ENCODE assay signal across 13 cellular contexts in genomic region chr6:157143885-157144795, GRCh38.
DNase-seq lines count a peak whose midpoint lies in the region; ATAC-seq and TF ChIP-seq lines count a peak whose summit lies in the region.
"Had no signal": no experiment of that assay in that cellular context is flagged by ENCODE, and none has a peak within 500 bp of the region (broad histone marks: within the 10 kb centered on the region; RNA-seq: fewer than 3 reads in every experiment).

No MANE protein-coding gene starts in this region.

- no peak for DNase-seq in activated CD8-positive, alpha-beta memory T cell treated with anti-CD3 and anti-CD28 coated beads, Interleukin-2, amount 10 ng/mL, durations not matched to agents 7 days and 5 days
- no peak for DNase-seq in activated CD8-positive, alpha-beta memory T cell treated with anti-CD3 and anti-CD28 coated beads, Interleukin-2, amount 50 U/mL, for 4 hours
- no peak for DNase-seq in endodermal cell
- peak; percentile 57 for DNase-seq in mesendoderm
- no peak for DNase-seq in upper lobe of left lung
- no peak for DNase-seq in activated naive CD4-positive, alpha-beta T cell treated with anti-CD3 and anti-CD28 coated beads, Interleukin-2, amount 50 U/mL, for 16 hours
- no peak for DNase-seq in activated T-cell treated with anti-CD3 and anti-CD28 coated beads, Interleukin-2, amount 50 U/mL, for 48 hours
- DNase-seq: activated CD4-positive, alpha-beta T cell treated with anti-CD3 and anti-CD28 coated beads for 4 hours; NCI-H1092; NCI-H774 had no signal

- no peak overlapping the region for H3K23ac ChIP-seq in mesendoderm (ENCODE audit: low read length)

- peak; percentile 3 for ATAC-seq in activated CD8-positive, alpha-beta memory T cell treated with anti-CD3 and anti-CD28 coated beads, Interleukin-2, amount 10 ng/mL, durations not matched to agents 7 days and 5 days
- ATAC-seq in upper lobe of left lung (ENCODE audit: low FRiP score in 2 of 2) (no peak), HG03175 (IDR thresholded peaks at IDR 0.05; ENCODE audit: unreplicated experiment) (no peak)

- H3K79me2 ChIP-seq in mesendoderm (ENCODE audit: control insufficient read depth, insufficient read depth, low read length): no peaks in the 10 kb centered on the region

- TF ChIP-seq CTCF in endodermal cell (conservative IDR thresholded peaks at IDR 0.05) (no peak), upper lobe of left lung (IDR thresholded peaks at IDR 0.05) (no peak)

- no peak for TF ChIP-seq EP300 in upper lobe of left lung (IDR thresholded peaks at IDR 0.05)

- no peak overlapping the region for H2BK120ac ChIP-seq in mesendoderm (ENCODE audit: low read depth, low read length)

- H4K8ac ChIP-seq in mesendoderm (ENCODE audit: low read depth, low read length): no peak overlapping the region

- H3K36me3 Mint-ChIP-seq in activated CD8-positive, alpha-beta memory T cell treated with anti-CD3 and anti-CD28 coated beads, Interleukin-2, amount 10 ng/mL, durations not matched to agents 7 days and 5 days: peaks cover 10% of the 10 kb centered on the region
- H3K36me3 Mint-ChIP-seq in endodermal cell (ENCODE audit: low read depth): peaks cover 46% of the 10 kb centered on the region

- H2BK15ac ChIP-seq in mesendoderm (replicated peaks; ENCODE audit: low read depth): no peak overlapping the region

- no peak overlapping the region for H2BK5ac ChIP-seq in mesendoderm (ENCODE audit: low read length)

- no peak overlapping the region for H2AK5ac ChIP-seq in mesendoderm (ENCODE audit: low read length)

- H3K27ac ChIP-seq in endodermal cell (ENCODE audit: low read depth, low read length): no peak overlapping the region
- no peak overlapping the region for H3K27ac ChIP-seq in mesendoderm (ENCODE audit: low read depth, low read length)
- peak overlapping the region; percentile 4 to 19 (median 8) for H3K27ac ChIP-seq in upper lobe of left lung
- H3K27ac ChIP-seq: neutrophil had no signal

- no peak for TF ChIP-seq POLR2A in upper lobe of left lung (IDR thresholded peaks at IDR 0.05)

- no peak overlapping the region for H3K56ac ChIP-seq in mesendoderm (ENCODE audit: low read length)

- 88 to 92% methylated on average over 8 to 17 of the region's 17 CpGs for WGBS in endodermal cell (ENCODE audit: insufficient coverage in 1 of 2, insufficient read length in 1 of 2), 2 experiments
- no CpG with 5 or more reads among the region's 17 CpGs for WGBS in mesendoderm (ENCODE audit: extremely low coverage, insufficient coverage, low lambda C conversion rate)
- WGBS in upper lobe of left lung, 2 donors: 63 to 71% methylated on average over 17 of the region's 17 CpGs

- H3K4me1 Mint-ChIP-seq in activated CD8-positive, alpha-beta memory T cell treated with anti-CD3 and anti-CD28 coated beads, Interleukin-2, amount 10 ng/mL, durations not matched to agents 7 days and 5 days: peaks cover 26% of the 10 kb centered on the region
- H3K4me1 Mint-ChIP-seq in endodermal cell: peaks cover 28% of the 10 kb centered on the region

- H3K9ac ChIP-seq in endodermal cell (ENCODE audit: extremely low read depth, low read length, poor library complexity, severe bottlenecking) (no peak overlapping the region), mesendoderm (ENCODE audit: low read length) (no peak overlapping the region)

- H3K79me1 ChIP-seq in mesendoderm (ENCODE audit: low read length): peaks cover 3% of the 10 kb centered on the region

- no peaks in the 10 kb centered on the region for H3K27me3 ChIP-seq in endodermal cell (ENCODE audit: control insufficient read depth, insufficient read depth, low read length, poor library complexity, severe bottlenecking)
- H3K27me3 ChIP-seq in mesendoderm (ENCODE audit: insufficient read depth, low read length, poor library complexity): no peaks in the 10 kb centered on the region
- H3K27me3 ChIP-seq in upper lobe of left lung: no peaks in the 10 kb centered on the region
- H3K27me3 ChIP-seq: neutrophil had no signal

- H3K4me2 ChIP-seq in mesendoderm (ENCODE audit: low read length): no peak overlapping the region

- no peak overlapping the region for H3K4ac ChIP-seq in mesendoderm (ENCODE audit: low read depth, low read length)

- H3K9me3 Mint-ChIP-seq in activated CD8-positive, alpha-beta memory T cell treated with anti-CD3 and anti-CD28 coated beads, Interleukin-2, amount 10 ng/mL, durations not matched to agents 7 days and 5 days (ENCODE audit: low read depth): no peaks in the 10 kb centered on the region
- peaks cover 10% of the 10 kb centered on the region for H3K9me3 Mint-ChIP-seq in endodermal cell
- H3K9me3 Mint-ChIP-seq: stimulated activated naive CD8-positive, alpha-beta T cell treated with anti-CD3 and anti-CD28 coated beads, Interleukin-15, amount 100 ng/mL, for 72 hours had no signal

- H3K36me3 ChIP-seq in endodermal cell (ENCODE audit: control insufficient read depth, insufficient read depth, low read length) (peaks cover 37% of the 10 kb centered on the region), mesendoderm (ENCODE audit: control insufficient read depth, insufficient read depth, low read length) (peaks cover 6% of the 10 kb centered on the region), upper lobe of left lung (peaks cover 4 to 27% (median 12%) of the 10 kb centered on the region in 4 donors)

- no peak overlapping the region for H3K4me3 ChIP-seq in endodermal cell (ENCODE audit: low read length)
- no peak overlapping the region for H3K4me3 ChIP-seq in mesendoderm (ENCODE audit: low read length)
- H3K4me3 ChIP-seq in upper lobe of left lung: no peak overlapping the region

- H3K4me1 ChIP-seq in endodermal cell (ENCODE audit: control insufficient read depth, insufficient read depth, low read length) (no peaks in the 10 kb centered on the region), mesendoderm (ENCODE audit: control insufficient read depth, low read depth, low read length) (peaks cover 13% of the 10 kb centered on the region), upper lobe of left lung (peaks cover 25 to 31% (median 27%) of the 10 kb centered on the region in 4 donors)

- H3K18ac ChIP-seq in mesendoderm (ENCODE audit: low read length): no peak overlapping the region

- CTCF ChIA-PET in activated CD8-positive, alpha-beta memory T cell treated with anti-CD3 and anti-CD28 coated beads, Interleukin-2, amount 10 ng/mL, durations not matched to agents 7 days and 5 days (lab: Charles Lee): interaction anchor here (1.1 to 2.5 kb wide), 4 partner anchors 21 to 89 kb away, joined by 3 to 6 read pairs (median 3); no protein-coding TSS in a partner anchor

- no peak overlapping the region for H3K27ac Mint-ChIP-seq in activated CD8-positive, alpha-beta memory T cell treated with anti-CD3 and anti-CD28 coated beads, Interleukin-2, amount 10 ng/mL, durations not matched to agents 7 days and 5 days
- peak overlapping the region; percentile 80 for H3K27ac Mint-ChIP-seq in endodermal cell

- H3K9me3 ChIP-seq in endodermal cell (ENCODE audit: control insufficient read depth, low read length) (no peaks in the 10 kb centered on the region), upper lobe of left lung (no peaks in the 10 kb centered on the region)
- H3K9me3 ChIP-seq: neutrophil had no signal

- H3K27me3 Mint-ChIP-seq in activated CD8-positive, alpha-beta memory T cell treated with anti-CD3 and anti-CD28 coated beads, Interleukin-2, amount 10 ng/mL, durations not matched to agents 7 days and 5 days: no peaks in the 10 kb centered on the region
- H3K27me3 Mint-ChIP-seq in endodermal cell (ENCODE audit: insufficient read depth): no peaks in the 10 kb centered on the region
- H3K27me3 Mint-ChIP-seq: stimulated activated naive CD8-positive, alpha-beta T cell treated with anti-CD3 and anti-CD28 coated beads, Interleukin-15, amount 100 ng/mL, for 72 hours had no signal

- H4K5ac ChIP-seq in mesendoderm (ENCODE audit: low read length): no peak overlapping the region

- H3K4me3 Mint-ChIP-seq in activated CD8-positive, alpha-beta memory T cell treated with anti-CD3 and anti-CD28 coated beads, Interleukin-2, amount 10 ng/mL, durations not matched to agents 7 days and 5 days: no peak overlapping the region
- H3K4me3 Mint-ChIP-seq in endodermal cell: no peak overlapping the region
- H3K4me3 Mint-ChIP-seq: stimulated activated naive CD8-positive, alpha-beta T cell treated with anti-CD3 and anti-CD28 coated beads, Interleukin-15, amount 100 ng/mL, for 72 hours had no signal

Comparison
In these comparisons a context has a peak if more than half of its experiments do, and no peak if none do; other contexts are left out.
1. H3K27ac ChIP-seq: peak in upper lobe of left lung (4 of 4); none in endodermal cell (single experiment) and mesendoderm (single experiment).